ENCODE assay signal across 14 cellular contexts in the genomic region with DNA sequence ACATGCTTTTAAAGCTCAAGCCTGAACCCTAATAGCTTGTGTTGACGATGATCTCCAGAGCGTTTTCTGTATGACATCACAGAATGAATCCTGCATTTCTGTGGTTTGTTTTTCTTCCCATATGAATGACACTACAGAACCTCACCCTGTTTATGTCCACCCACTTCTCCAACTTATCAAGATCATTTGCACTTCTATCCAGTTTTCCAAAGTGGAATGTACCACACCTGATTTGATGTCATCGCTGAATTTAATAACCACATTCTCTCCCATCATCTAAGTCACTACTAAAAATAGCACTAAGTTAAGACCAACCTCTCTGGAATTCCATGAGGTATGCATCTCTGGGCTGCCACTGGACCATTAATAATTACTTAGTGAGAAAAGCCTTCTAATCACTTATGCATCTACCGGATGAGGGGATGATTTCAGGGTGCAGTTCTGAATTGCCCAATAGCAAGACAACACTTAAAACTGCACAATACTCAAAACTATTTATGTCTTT. TPM values are rescaled to one million over a fixed set of nuclear protein-coding genes. Genes with fewer than 3 reads are reported as not detected.
DNase-seq lines count a peak whose midpoint lies in the region; ATAC-seq, FAIRE-seq and TF ChIP-seq lines count a peak whose summit lies in the region.
"Had no signal": no experiment of that assay in that cellular context is flagged by ENCODE, and none has a peak within 500 bp of the region (broad histone marks: within the 10 kb centered on the region; RNA-seq: fewer than 3 reads in every experiment).

No MANE protein-coding gene starts in this region.

- H3K27me3 ChIP-seq in keratinocyte (ENCODE audit: control insufficient read depth, extremely low read depth, insufficient read depth, low read length) (no peaks in the 10 kb centered on the region), upper lobe of right lung (no peaks in the 10 kb centered on the region)

- intact Hi-C loops in upper lobe of right lung (cut with DNase I), result no loop called here

- H3K79me2 ChIP-seq in keratinocyte (ENCODE audit: control insufficient read depth, insufficient read depth, low read length), result no peaks in the 10 kb centered on the region

- H3K9me1 ChIP-seq in keratinocyte (ENCODE audit: control insufficient read depth, extremely low read depth, insufficient read depth, low read length), result no peaks in the 10 kb centered on the region

- H3K4me1 ChIP-seq in keratinocyte (ENCODE audit: control insufficient read depth, extremely low read depth, insufficient read depth, low read length), result peaks cover 15% of the 10 kb centered on the region
- H3K4me1 ChIP-seq in upper lobe of right lung, result no peaks in the 10 kb centered on the region

- TF ChIP-seq CTCF in keratinocyte (optimal IDR thresholded peaks at IDR 0.05 in 1 of 3, IDR thresholded peaks at IDR 0.05 in 1 of 3, conservative IDR thresholded peaks at IDR 0.05 in 1 of 3; ENCODE audit: extremely low read depth in 1 of 3, insufficient read depth in 2 of 3, low read length in 3 of 3), result no peak
- TF ChIP-seq CTCF in upper lobe of right lung (IDR thresholded peaks at IDR 0.05), result no peak

- H3K36me3 ChIP-seq in keratinocyte (ENCODE audit: control insufficient read depth in 2 of 2, extremely low read depth in 1 of 2, insufficient read depth in 2 of 2, low read length in 2 of 2), result no peaks in the 10 kb centered on the region
- H3K36me3 ChIP-seq in upper lobe of right lung, result no peaks in the 10 kb centered on the region

- DNase-seq in DMS53 (lab: John Stamatoyannopoulos, UW), result peak; percentile 17
- no peak for DNase-seq in DMS53 treated with DMSO at 0.1 percent for 48 hours (lab: John Stamatoyannopoulos, UW; ENCODE audit: unreplicated experiment)
- peak; percentile 95 for DNase-seq in astrocyte of the hippocampus (ENCODE audit: low read depth, low spot score)
- DNase-seq in keratinocyte (ENCODE audit: low read depth, low spot score), result peak; percentile 84
- DNase-seq in upper lobe of right lung, result no peak
- no peak for DNase-seq in NCI-H1694 treated with DMSO at 0.1 percent for 48 hours (lab: John Stamatoyannopoulos, UW)
- no peak for DNase-seq in NCI-H526 (lab: John Stamatoyannopoulos, UW)
- DNase-seq: activated CD4-positive, alpha-beta T cell treated with anti-CD3 and anti-CD28 coated beads, Interleukin-2, amount 50 U/mL, for 48 hours; anterior cingulate cortex; hypothalamus; NCI-H2081; SIG-M5 had no signal

- H2AFZ ChIP-seq in keratinocyte (ENCODE audit: control insufficient read depth, low read length), result no peak overlapping the region

- ATAC-seq in upper lobe of right lung (peak; percentile 64), GM18520 (IDR thresholded peaks at IDR 0.05; ENCODE audit: unreplicated experiment) (no peak)

- peak overlapping the region; percentile 42 for H3K27ac ChIP-seq in keratinocyte (ENCODE audit: control insufficient read depth, insufficient read depth, low read length)
- H3K27ac ChIP-seq in upper lobe of right lung, result no peak overlapping the region
- H3K27ac ChIP-seq: 22Rv1 had no signal

- H3K9ac ChIP-seq in keratinocyte (ENCODE audit: control insufficient read depth, extremely low read depth, insufficient read depth, low read length), result no peak overlapping the region

- no peaks in the 10 kb centered on the region for H4K20me1 ChIP-seq in keratinocyte (ENCODE audit: control insufficient read depth, extremely low read depth, insufficient read depth, low read length)

- H3K9me3 ChIP-seq in keratinocyte (ENCODE audit: control insufficient read depth, low read depth, low read length) (no peaks in the 10 kb centered on the region), upper lobe of right lung (no peaks in the 10 kb centered on the region)

- dilution Hi-C loops in keratinocyte (cut with MboI; ENCODE audit: extremely low pct_ligation_motif_present, low sequenced_read_pairs), result no loop called here

- H3K4me2 ChIP-seq in keratinocyte (ENCODE audit: control insufficient read depth, extremely low read depth, insufficient read depth, low read depth, low read length), result peak overlapping the region; percentile 34

- FAIRE-seq in keratinocyte (lab: Jason Lieb, UNC), result peak; percentile 71

- H3K4me3 ChIP-seq in keratinocyte (ENCODE audit: control insufficient read depth in 2 of 3, extremely low read depth in 1 of 3, insufficient read depth in 2 of 3, low read depth in 1 of 3, low read length in 3 of 3), result no peak overlapping the region
- H3K4me3 ChIP-seq in upper lobe of right lung, result no peak overlapping the region

RNA-seq across cellular contexts. Expression of gene CITED2, which starts 33.3 kb away (rescaled TPM):
- 10.5 to 44.3 TPM (median 25.0 TPM) in 3 replicates for polyA plus RNA-seq in keratinocyte
- 86.6 TPM for polyA plus RNA-seq in keratinocyte (2011; ENCODE audit: low read depth)
- polyA plus RNA-seq in keratinocyte (2011; cell fraction: cytosol; rRNA removed), result 24.9 and 28.1 TPM in 2 replicates
- polyA plus RNA-seq in keratinocyte (2011; cell fraction: nucleus; rRNA removed), result 79.4 and 92.9 TPM in 2 replicates
- 18.8 and 79.3 TPM in 2 replicates for polyA plus RNA-seq in keratinocyte (2012; ENCODE audit: low replicate concordance)
- polyA minus RNA-seq in keratinocyte, result 4.8 to 10.5 TPM (median 5.4 TPM) in 3 replicates
- polyA minus RNA-seq in keratinocyte (2011; cell fraction: cytosol; rRNA and poly(A)+ RNA removed), result 34.5 TPM
- polyA minus RNA-seq in keratinocyte (2011; cell fraction: nucleus; rRNA and poly(A)+ RNA removed), result 40.6 and 43.9 TPM in 2 replicates
- total RNA-seq in upper lobe of right lung, result 278 TPM

Comparison
In these comparisons a context has a peak if more than half of its experiments do, and no peak if none do; other contexts are left out.
1. DNase-seq: peak in DMS53 (single experiment), astrocyte of the hippocampus (single experiment) and keratinocyte (single experiment); none in DMS53 treated with DMSO at 0.1 percent for 48 hours (single experiment), upper lobe of right lung (single experiment), NCI-H1694 treated with DMSO at 0.1 percent for 48 hours (single experiment) and NCI-H526 (0 of 2).